Comparison of ENCODE assay signal across 32 cellular contexts in the genomic region with DNA sequence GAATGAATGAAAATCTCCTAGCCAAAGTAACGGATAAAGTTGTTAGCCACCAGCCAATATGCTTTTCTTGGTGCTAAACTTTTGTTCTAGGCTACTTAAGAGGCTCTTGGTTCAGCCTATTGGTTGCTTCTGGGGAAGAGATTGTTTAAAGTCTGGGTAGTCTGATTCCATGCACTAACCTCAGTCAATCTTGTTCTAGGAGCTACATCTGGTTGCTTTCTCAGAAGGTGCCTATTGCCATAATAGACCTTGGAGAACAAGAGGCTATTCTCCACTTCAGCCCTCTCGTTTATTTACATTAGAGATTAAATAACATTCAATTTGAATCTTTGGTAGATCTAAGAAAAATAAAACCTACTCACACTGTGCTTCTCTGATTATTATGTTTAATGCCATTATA. TPM values are rescaled to one million over a fixed set of nuclear protein-coding genes. Genes with fewer than 3 reads are reported as not detected.
"Had no signal": no experiment of that assay in that cellular context is flagged by ENCODE, and none has a peak within 500 bp of the region (broad histone marks: within the 10 kb centered on the region; RNA-seq: fewer than 3 reads in every experiment).

No MANE protein-coding gene starts in this region.

- H3K27ac ChIP-seq: ascending aorta, breast epithelium, SJCRH30, SK-N-MC, WERI-Rb-1 had no signal

- H3K36me3 ChIP-seq: ascending aorta, breast epithelium, SJCRH30, WERI-Rb-1 had no signal

- H3K4me1 ChIP-seq: breast epithelium, SJCRH30 had no signal

- H3K27me3 ChIP-seq: ascending aorta, breast epithelium, SJCRH30 had no signal

- H3K4me3 ChIP-seq: ascending aorta, breast epithelium, SJCRH30, SK-N-MC had no signal

- DNase-seq: activated CD4-positive, alpha-beta memory T cell treated with anti-CD3 and anti-CD28 coated beads, Interleukin-2, amount 10 ng/mL, durations not matched to agents 7 days and 5 days; activated CD4-positive, alpha-beta T cell treated with anti-CD3 and anti-CD28 coated beads for 1 hour; activated CD4-positive, alpha-beta T cell treated with anti-CD3 and anti-CD28 coated beads for 48 hours; activated CD4-positive, CD25-positive, alpha-beta regulatory T cell; activated CD8-positive, alpha-beta memory T cell treated with anti-CD3 and anti-CD28 coated beads for 24 hours; activated CD8-positive, alpha-beta memory T cell treated with anti-CD3 and anti-CD28 coated beads, Interleukin-2, amount 10 ng/mL, durations not matched to agents 7 days and 5 days; activated CD8-positive, alpha-beta memory T cell treated with anti-CD3 and anti-CD28 coated beads, Interleukin-2, amount 50 U/mL, for 48 hours; activated effector memory CD4-positive, alpha-beta T cell treated with anti-CD3 and anti-CD28 coated beads, Interleukin-2, amount 50 U/mL, for 16 hours; activated naive CD4-positive, alpha-beta T cell; activated naive CD4-positive, alpha-beta T cell treated with anti-CD3 and anti-CD28 coated beads, Interleukin-2, amount 50 U/mL, for 16 hours; activated naive CD8-positive, alpha-beta T cell treated with anti-CD3 and anti-CD28 coated beads for 36 hours; activated T-cell treated with anti-CD3 and anti-CD28 coated beads, Interleukin-2, amount 50 U/mL, for 72 hours; amniotic stem cell; Karpas-422; KBM-7; NCI-H1436 treated with DMSO at 0.1 percent for 48 hours; NCI-H2029; NCI-H2171 treated with DMSO at 0.1 percent for 48 hours; NCI-H2227 treated with DMSO at 0.1 percent for 48 hours; NCI-H774; SHP77; SJCRH30; T1000; WERI-Rb-1 had no signal

- ATAC-seq: activated CD8-positive, alpha-beta memory T cell treated with anti-CD3 and anti-CD28 coated beads, Interleukin-2, amount 10 ng/mL, durations not matched to agents 7 days and 5 days; activated T-cell treated with anti-CD3 and anti-CD28 coated beads, Interleukin-2, amount 50 U/mL, for 72 hours; activated T-helper 17 cell treated with anti-CD3 and anti-CD28 coated beads, Interleukin-2, amount 50 U/mL, for 72 hours; Panc1 had no signal

- H3K9me3 ChIP-seq: ascending aorta, breast epithelium, SJCRH30 had no signal

RNA-seq across cellular contexts. Expression of a gene that starts 40.8 kb away (rescaled TPM):
- total RNA-seq: activated CD4-positive, alpha-beta memory T cell treated with anti-CD3 and anti-CD28 coated beads, Interleukin-2, amount 10 ng/mL, durations not matched to agents 7 days and 5 days; activated CD8-positive, alpha-beta memory T cell treated with anti-CD3 and anti-CD28 coated beads, Interleukin-2, amount 10 ng/mL, durations not matched to agents 7 days and 5 days; activated naive CD8-positive, alpha-beta T cell treated with anti-CD3 and anti-CD28 coated beads for 36 hours; activated T-cell treated with anti-CD3 and anti-CD28 coated beads, Interleukin-2, amount 50 U/mL, for 72 hours; activated T-helper 17 cell treated with anti-CD3 and anti-CD28 coated beads, Interleukin-2, amount 50 U/mL, for 72 hours; ascending aorta; MCF 10A; T-helper 1 cell treated with Interleukin-12 subunit alpha and Interleukin-12 subunit beta and Interleukin-4 antibody, amounts not matched to agents 30 ng/mL and 1 ng/mL, for 36 hours; T-helper 2 cell treated with Interferon-gamma antibody and Interleukin-4, amounts not matched to agents 100 ng/mL and 5 ng/mL, for 36 hours had no signal
